Comparison of ENCODE assay signal across 25 cellular contexts in the genomic region with DNA sequence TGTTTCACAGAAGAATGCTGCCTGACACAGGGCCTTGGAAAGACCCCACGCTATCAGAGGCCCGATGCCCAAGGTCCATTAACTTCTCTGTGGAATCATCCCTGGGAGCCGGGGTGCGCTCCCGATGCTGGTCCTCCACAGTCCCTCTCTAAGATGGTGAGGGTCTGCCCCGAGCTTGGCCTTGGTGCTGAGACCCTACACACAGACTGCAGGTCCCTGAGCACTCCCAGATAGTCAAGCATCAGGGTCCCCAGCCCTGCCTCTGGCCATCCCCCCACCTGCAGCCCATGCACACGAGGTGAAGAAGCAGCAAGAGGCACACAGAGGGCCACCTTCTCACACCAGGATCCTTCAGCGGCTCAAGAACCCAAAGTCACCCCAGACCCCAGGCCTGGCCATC.
DNase-seq lines count a peak whose midpoint lies in the region; ATAC-seq, FAIRE-seq and TF ChIP-seq lines count a peak whose summit lies in the region.
"Had no signal": no experiment of that assay in that cellular context is flagged by ENCODE, and none has a peak within 500 bp of the region (broad histone marks: within the 10 kb centered on the region; RNA-seq: fewer than 3 reads in every experiment).

No MANE protein-coding gene starts in this region.

- WGBS in small intestine, 3 donors, result 83 to 87% (median 87%) methylated on average over 8 of the region's 8 CpGs
- WGBS in HepG2 (ENCODE audit: low lambda C conversion rate), result 36% methylated on average over 8 of the region's 8 CpGs

- TF ChIP-seq EP300 in HepG2 (IDR thresholded peaks at IDR 0.05; ENCODE audit: low read depth in 2 of 2, low read length in 2 of 2), result no peak
- TF ChIP-seq EP300 in HepG2 (CRISPR knock-in tag; IDR thresholded peaks at IDR 0.05; ENCODE audit: borderline replicate concordance), result no peak

- H2AFZ ChIP-seq in HepG2 (ENCODE audit: low read length), result no peak overlapping the region
- H2AFZ ChIP-seq: GM23248 had no signal

- ATAC-seq in Right ventricle myocardium inferior, result no peak
- no peak for ATAC-seq in HepG2
- ATAC-seq: A549 had no signal

- no peaks in the 10 kb centered on the region for H4K20me1 ChIP-seq in HepG2 (ENCODE audit: insufficient read depth, low read length)

- H3K9me3 ChIP-seq in BE2C (peaks cover 67% of the 10 kb centered on the region), SJCRH30 (replicated peaks) (peaks cover 8% of the 10 kb centered on the region), muscle layer of duodenum (ENCODE audit: control insufficient read depth in 1 of 2, low read length in 2 of 2) (no peaks in the 10 kb centered on the region), small intestine (ENCODE audit: control insufficient read depth, low read depth) (no peaks in the 10 kb centered on the region), uterus (no peaks in the 10 kb centered on the region), HepG2 (ENCODE audit: low read length) (no peaks in the 10 kb centered on the region)
- H3K9me3 ChIP-seq: A549 had no signal

- TF ChIP-seq POLR2A in uterus (IDR thresholded peaks at IDR 0.05) (no peak), HepG2 (IDR thresholded peaks at IDR 0.05; ENCODE audit: insufficient read depth in 1 of 2, low read depth in 2 of 2, low read length in 2 of 2) (no peak)

- H3K27me3 ChIP-seq in BE2C (no peaks in the 10 kb centered on the region), SJCRH30 (no peaks in the 10 kb centered on the region), muscle layer of duodenum (ENCODE audit: low read depth, low read length) (no peaks in the 10 kb centered on the region), small intestine (ENCODE audit: control insufficient read depth in 2 of 2, insufficient read depth in 2 of 2, low read length in 2 of 2) (no peaks in the 10 kb centered on the region), uterus (no peaks in the 10 kb centered on the region), HepG2 (ENCODE audit: control insufficient read depth in 1 of 2, insufficient read depth in 2 of 2, low read length in 2 of 2) (0 out of 5 replicates have a peak, but pooled peaks cover 0 to 4% of the 10 kb centered on the region in 2 experiments)

- H3K4me2 ChIP-seq in HepG2 (ENCODE audit: low read depth, low read length), result no peak overlapping the region
- H3K4me2 ChIP-seq: A549 had no signal

- BruUV-seq in HepG2 (replicated peaks; lab: Mats Ljungman, UMichigan), result no TSS peak

- CTCF ChIA-PET in HepG2 (lab: Yijun Ruan, JAX; ENCODE audit: low intra/inter-chr PET ratio, low total read pairs), result no interaction called here

- in situ Hi-C loops in HepG2 (cut with HindIII; ENCODE audit: extremely low pct_ligation_motif_present, low pct_unique_long_range_greater_than_20kb), result no loop called here

- H3K9ac ChIP-seq in HepG2 (ENCODE audit: insufficient read depth, low read depth, low read length), result no peak overlapping the region
- H3K9ac ChIP-seq: GM23248 had no signal

- intact Hi-C loops in uterus (cut with DNase I; ENCODE audit: low total_unique reads), result no loop called here
- intact Hi-C loops in Right ventricle myocardium inferior (cut with DNase I), result no loop called here
- intact Hi-C loops in HepG2 (cut with micrococcal nuclease; ENCODE audit: unreplicated experiment), result no loop called here

- TF ChIP-seq CTCF in BE2C (IDR thresholded peaks at IDR 0.05; ENCODE audit: low read depth, low read length) (no peak), uterus (IDR thresholded peaks at IDR 0.05) (no peak), HepG2 (CRISPR knock-in tag; IDR thresholded peaks at IDR 0.05) (no peak)

- H3K36me3 ChIP-seq in BE2C (peaks cover 15% of the 10 kb centered on the region), SJCRH30 (no peaks in the 10 kb centered on the region), muscle layer of duodenum (ENCODE audit: control insufficient read depth in 1 of 2, insufficient read depth in 2 of 2, low read length in 2 of 2) (no peaks in the 10 kb centered on the region), small intestine (ENCODE audit: control insufficient read depth in 2 of 2, insufficient read depth in 2 of 2, low read length in 2 of 2) (no peaks in the 10 kb centered on the region), uterus (no peaks in the 10 kb centered on the region), HepG2 (replicated peaks in 1 of 2; ENCODE audit: control insufficient read depth in 1 of 2, insufficient read depth in 2 of 2, low read length in 2 of 2) (no peaks in the 10 kb centered on the region)

- peak; percentile 100 for DNase-seq in BE2C
- DNase-seq in SJCRH30, result no peak
- no peak for DNase-seq in small intestine
- DNase-seq in uterus, result no peak
- no peak for DNase-seq in stimulated activated CD4-positive, alpha-beta T cell treated with anti-CD3 and anti-CD28 coated beads, Interleukin-4, amount 100 ng/mL, for 24 hours
- no peak for DNase-seq in Right ventricle myocardium inferior (ENCODE audit: missing footprints)
- DNase-seq in HepG2 (ENCODE audit: low spot score), result no peak
- DNase-seq: 8988T; ACHN; AML-193; C1 segment of cervical spinal cord; Calu3; CD4-positive, alpha-beta memory T cell; COR-L47; DMS53; DMS79 treated with DMSO at 0.1 percent for 48 hours; GF-D8; GM23248; H7; HCEC 1CT had no signal

- H3K79me2 ChIP-seq in HepG2 (ENCODE audit: insufficient read depth, low read length), result no peaks in the 10 kb centered on the region

- TF ChIP-seq RAD21 in HepG2 (CRISPR knock-in tag; IDR thresholded peaks at IDR 0.05), result no peak

- FAIRE-seq in small intestine (lab: Jason Lieb, UNC) (no peak), HepG2 (lab: Jason Lieb, UNC) (no peak)
- FAIRE-seq: A549, GM12891, GM19239, H1 had no signal

- H3K4me1 ChIP-seq in BE2C (peaks cover 44% of the 10 kb centered on the region), SJCRH30 (peaks cover 56% of the 10 kb centered on the region), muscle layer of duodenum (ENCODE audit: control insufficient read depth in 1 of 2, insufficient read depth in 2 of 2, low read length in 2 of 2) (no peaks in the 10 kb centered on the region), small intestine (ENCODE audit: control insufficient read depth in 2 of 2, insufficient read depth in 1 of 2, low read depth in 1 of 2, low read length in 1 of 2) (peaks cover 0 to 10% of the 10 kb centered on the region in 2 donors), uterus (no peaks in the 10 kb centered on the region), HepG2 (ENCODE audit: insufficient read depth, low read length) (peaks cover 7% of the 10 kb centered on the region; the same call in 1 of the 2 replicates)
- H3K4me1 ChIP-seq: A549 had no signal

- no peak overlapping the region for H3K4me3 ChIP-seq in BE2C (ENCODE audit: low read depth, low read length)
- no peak overlapping the region for H3K4me3 ChIP-seq in SJCRH30
- no peak overlapping the region for H3K4me3 ChIP-seq in muscle layer of duodenum (ENCODE audit: low read depth in 1 of 2, low read length in 2 of 2)
- H3K4me3 ChIP-seq in small intestine (ENCODE audit: low read depth in 1 of 2, low read length in 2 of 2), result no peak overlapping the region
- H3K4me3 ChIP-seq in uterus, result no peak overlapping the region
- no peak overlapping the region for H3K4me3 ChIP-seq in HepG2 (replicated peaks in 1 of 3; ENCODE audit: insufficient read depth in 1 of 3, low read depth in 2 of 3, low read length in 3 of 3)
- H3K4me3 ChIP-seq: A549, GM23248 had no signal

- peak overlapping the region; percentile 99 for H3K27ac ChIP-seq in SJCRH30
- peak overlapping the region; percentile 5 for H3K27ac ChIP-seq in muscle layer of duodenum (ENCODE audit: low read length)
- peak overlapping the region; percentile 85 to 96 for H3K27ac ChIP-seq in small intestine (ENCODE audit: low read depth in 1 of 2, low read length in 1 of 2)
- H3K27ac ChIP-seq in uterus, result no peak overlapping the region
- no peak overlapping the region for H3K27ac ChIP-seq in HepG2 (ENCODE audit: extremely low read length, insufficient read depth, low read length)
- H3K27ac ChIP-seq: A549, GM23248 had no signal

- POLR2A ChIA-PET in HepG2 (lab: Yijun Ruan, JAX), result no interaction called here

TF ChIP-seq in HepG2, 621 proteins besides CTCF, POLR2A, EP300 and RAD21 (continues in another document):
- TF ChIP-seq ZNF543 (CRISPR knock-in tag; IDR thresholded peaks at IDR 0.05) (no peak), PITX1 (CRISPR knock-in tag; IDR thresholded peaks at IDR 0.05) (no peak), CBX2 (IDR thresholded peaks at IDR 0.05; ENCODE audit: low read depth, low read length) (no peak), CBX2 (CRISPR knock-in tag; IDR thresholded peaks at IDR 0.05; ENCODE audit: low read depth) (no peak), IKZF1 (IDR thresholded peaks at IDR 0.05) (no peak)
- TF ChIP-seq, protein P1, sequence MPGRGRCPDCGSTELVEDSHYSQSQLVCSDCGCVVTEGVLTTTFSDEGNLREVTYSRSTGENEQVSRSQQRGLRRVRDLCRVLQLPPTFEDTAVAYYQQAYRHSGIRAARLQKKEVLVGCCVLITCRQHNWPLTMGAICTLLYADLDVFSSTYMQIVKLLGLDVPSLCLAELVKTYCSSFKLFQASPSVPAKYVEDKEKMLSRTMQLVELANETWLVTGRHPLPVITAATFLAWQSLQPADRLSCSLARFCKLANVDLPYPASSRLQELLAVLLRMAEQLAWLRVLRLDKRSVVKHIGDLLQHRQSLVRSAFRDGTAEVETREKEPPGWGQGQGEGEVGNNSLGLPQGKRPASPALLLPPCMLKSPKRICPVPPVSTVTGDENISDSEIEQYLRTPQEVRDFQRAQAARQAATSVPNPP (CRISPR knock-in tag; IDR thresholded peaks at IDR 0.05), result no peak
- TF ChIP-seq, protein P2, sequence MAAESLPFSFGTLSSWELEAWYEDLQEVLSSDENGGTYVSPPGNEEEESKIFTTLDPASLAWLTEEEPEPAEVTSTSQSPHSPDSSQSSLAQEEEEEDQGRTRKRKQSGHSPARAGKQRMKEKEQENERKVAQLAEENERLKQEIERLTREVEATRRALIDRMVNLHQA (CRISPR knock-in tag; IDR thresholded peaks at IDR 0.05), result no peak

Comparison
In these comparisons a context has a peak if more than half of its experiments do, and no peak if none do; other contexts are left out.
1. H3K27ac ChIP-seq: peak in SJCRH30 (single experiment), muscle layer of duodenum (single experiment) and small intestine (2 of 2); none in uterus (0 of 2) and HepG2 (single experiment).